Comparison of ENCODE assay signal across 1 cellular context in genomic region chr2:177313162-177313781, GRCh38.
TF ChIP-seq lines count a peak whose summit lies in the region.

No MANE protein-coding gene starts in this region.

TF ChIP-seq in K562, 482 proteins besides CTCF, POLR2A, EP300 and RAD21 (continued from another document):
- TF ChIP-seq NKRF (IDR thresholded peaks at IDR 0.05; ENCODE audit: borderline replicate concordance): 0 out of 2 replicates have a peak, but pooled peaks have one; percentile 24
- TF ChIP-seq PHB2 (IDR thresholded peaks at IDR 0.05; ENCODE audit: low read depth): 0 out of 2 replicates have a peak, but pooled peaks have one; percentile 35
- 0 out of 2 replicates have a peak, but pooled peaks have one; percentile 16 for TF ChIP-seq HINFP (tag; conservative IDR thresholded peaks at IDR 0.05; ENCODE audit: low read depth)
- no peak for TF ChIP-seq SMARCB1 (IDR thresholded peaks at IDR 0.05; ENCODE audit: insufficient read length, low read depth)
- TF ChIP-seq SUPT5H (IDR thresholded peaks at IDR 0.05): 0 out of 2 replicates have a peak, but pooled peaks have one; percentile 33
- TF ChIP-seq KLF10 (CRISPR knock-in tag; IDR thresholded peaks at IDR 0.05): no peak
- peak; percentile 76; the same call in 1 of the 2 replicates for TF ChIP-seq ELF4 (CRISPR knock-in tag; IDR thresholded peaks at IDR 0.05)
- peak; percentile 88 for TF ChIP-seq ZNF512 (tag; IDR thresholded peaks at IDR 0.05)
- TF ChIP-seq THRAP3 (IDR thresholded peaks at IDR 0.05; ENCODE audit: borderline replicate concordance): 0 out of 2 replicates have a peak, but pooled peaks have one; percentile 43
- TF ChIP-seq, protein P1, sequence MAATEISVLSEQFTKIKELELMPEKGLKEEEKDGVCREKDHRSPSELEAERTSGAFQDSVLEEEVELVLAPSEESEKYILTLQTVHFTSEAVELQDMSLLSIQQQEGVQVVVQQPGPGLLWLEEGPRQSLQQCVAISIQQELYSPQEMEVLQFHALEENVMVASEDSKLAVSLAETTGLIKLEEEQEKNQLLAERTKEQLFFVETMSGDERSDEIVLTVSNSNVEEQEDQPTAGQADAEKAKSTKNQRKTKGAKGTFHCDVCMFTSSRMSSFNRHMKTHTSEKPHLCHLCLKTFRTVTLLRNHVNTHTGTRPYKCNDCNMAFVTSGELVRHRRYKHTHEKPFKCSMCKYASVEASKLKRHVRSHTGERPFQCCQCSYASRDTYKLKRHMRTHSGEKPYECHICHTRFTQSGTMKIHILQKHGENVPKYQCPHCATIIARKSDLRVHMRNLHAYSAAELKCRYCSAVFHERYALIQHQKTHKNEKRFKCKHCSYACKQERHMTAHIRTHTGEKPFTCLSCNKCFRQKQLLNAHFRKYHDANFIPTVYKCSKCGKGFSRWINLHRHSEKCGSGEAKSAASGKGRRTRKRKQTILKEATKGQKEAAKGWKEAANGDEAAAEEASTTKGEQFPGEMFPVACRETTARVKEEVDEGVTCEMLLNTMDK (IDR thresholded peaks at IDR 0.05; ENCODE audit: borderline replicate concordance, insufficient read depth, low read depth, low read length, poor library complexity, severe bottlenecking): no peak
- TF ChIP-seq OTX1 (CRISPR knock-in tag; IDR thresholded peaks at IDR 0.05): 0 out of 2 replicates have a peak, but pooled peaks have one; percentile 10
- no peak for TF ChIP-seq PHF20 (IDR thresholded peaks at IDR 0.05; ENCODE audit: partially characterized antibody)
- peak; percentile 72; the same call in 1 of the 2 replicates for TF ChIP-seq HBP1 (CRISPR knock-in tag; IDR thresholded peaks at IDR 0.05)
- 0 out of 2 replicates have a peak, but pooled peaks have one; percentile 23 for TF ChIP-seq THRB (CRISPR knock-in tag; conservative IDR thresholded peaks at IDR 0.05)
- 0 out of 2 replicates have a peak, but pooled peaks have one; percentile 18 for TF ChIP-seq LARP7 (IDR thresholded peaks at IDR 0.05)
- TF ChIP-seq, protein P2, sequence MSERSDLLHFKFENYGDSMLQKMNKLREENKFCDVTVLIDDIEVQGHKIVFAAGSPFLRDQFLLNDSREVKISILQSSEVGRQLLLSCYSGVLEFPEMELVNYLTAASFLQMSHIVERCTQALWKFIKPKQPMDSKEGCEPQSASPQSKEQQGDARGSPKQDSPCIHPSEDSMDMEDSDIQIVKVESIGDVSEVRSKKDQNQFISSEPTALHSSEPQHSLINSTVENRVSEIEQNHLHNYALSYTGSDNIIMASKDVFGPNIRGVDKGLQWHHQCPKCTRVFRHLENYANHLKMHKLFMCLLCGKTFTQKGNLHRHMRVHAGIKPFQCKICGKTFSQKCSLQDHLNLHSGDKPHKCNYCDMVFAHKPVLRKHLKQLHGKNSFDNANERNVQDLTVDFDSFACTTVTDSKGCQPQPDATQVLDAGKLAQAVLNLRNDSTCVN (CRISPR knock-in tag; IDR thresholded peaks at IDR 0.05): peak; percentile 56; the same call in 1 of the 2 replicates
TF ChIP-seq in K562: peak in this region for 15.
